Comparison of ENCODE assay signal across 7 cellular contexts in genomic region chr6:75368151-75368779, GRCh38.
DNase-seq lines count a peak whose midpoint lies in the region; ATAC-seq and TF ChIP-seq lines count a peak whose summit lies in the region.

No MANE protein-coding gene starts in this region.

- no peaks in the 10 kb centered on the region for H3K4me1 Mint-ChIP-seq in osteocyte (ENCODE audit: unreplicated experiment)

- no peaks in the 10 kb centered on the region for H3K36me3 Mint-ChIP-seq in osteocyte (ENCODE audit: unreplicated experiment)

- H3K9me3 Mint-ChIP-seq in osteocyte (ENCODE audit: unreplicated experiment) = peaks cover 7% of the 10 kb centered on the region

- H3K27ac ChIP-seq in coronary artery = peak overlapping the region; percentile 33 to 73

- TF ChIP-seq POLR2A in NB4 (IDR thresholded peaks at IDR 0.05; ENCODE audit: extremely low read depth, insufficient read length) = no peak

- peak; percentile 5 for DNase-seq in NB4 (ENCODE audit: low read depth)
- no peak for DNase-seq in coronary artery (ENCODE audit: low spot score)
- DNase-seq in osteocyte (ENCODE audit: extremely low spot score, unreplicated experiment) = no peak
- no peak for DNase-seq in GM19240 (ENCODE audit: insufficient read length, low spot score)
- DNase-seq in cortex of kidney (lab: John Stamatoyannopoulos, UW) = no peak
- no peak for DNase-seq in activated naive CD4-positive, alpha-beta T cell treated with anti-CD3 and anti-CD28 coated beads, Interleukin-2, amount 50 U/mL, for 16 hours

- TF ChIP-seq CTCF in NB4 (IDR thresholded peaks at IDR 0.05; ENCODE audit: low read depth, low read length) (no peak), coronary artery (IDR thresholded peaks at IDR 0.05) (no peak), osteocyte (IDR thresholded peaks at IDR 0.05) (peak; percentile 32)

- H3K4me3 Mint-ChIP-seq in osteocyte (ENCODE audit: unreplicated experiment) = no peak overlapping the region

- H3K27me3 Mint-ChIP-seq in osteocyte (ENCODE audit: unreplicated experiment) = peaks cover 4% of the 10 kb centered on the region

- ATAC-seq in GM18498 (IDR thresholded peaks at IDR 0.05; ENCODE audit: unreplicated experiment) = peak; percentile 61

- H3K4me3 ChIP-seq in NB4 (ENCODE audit: low read depth, low read length) (no peak overlapping the region), coronary artery (no peak overlapping the region)

- no peak overlapping the region for H3K27ac Mint-ChIP-seq in osteocyte (ENCODE audit: unreplicated experiment)
